Comparison of ENCODE assay signal across 8 cellular contexts in genomic region chr12:57740656-57741412, GRCh38. TPM values are rescaled to one million over a fixed set of nuclear protein-coding genes. Genes with fewer than 3 reads are reported as not detected.
DNase-seq lines count a peak whose midpoint lies in the region; ATAC-seq and TF ChIP-seq lines count a peak whose summit lies in the region.

No MANE protein-coding gene starts in this region.

- H3K27me3 ChIP-seq in brain microvascular endothelial cell (replicated peaks): peaks cover 44% of the 10 kb centered on the region

- H3K9me3 Mint-ChIP-seq in activated CD4-positive, alpha-beta T cell treated with anti-CD3 and anti-CD28 coated beads, Interleukin-2, amount 10 ng/mL, durations not matched to agents 24 days and 14 days: no peaks in the 10 kb centered on the region
- no peaks in the 10 kb centered on the region for H3K9me3 Mint-ChIP-seq in stimulated activated naive B cell treated with anti-CD40 and anti-IgM and Interleukin-4, amounts not matched to agents 10 μg/mL and 1 μg/mL and 100 μg/mL, for 72 hours

- H3K27ac Mint-ChIP-seq in activated CD4-positive, alpha-beta T cell treated with anti-CD3 and anti-CD28 coated beads, Interleukin-2, amount 10 ng/mL, durations not matched to agents 24 days and 14 days: peak overlapping the region; percentile 87
- peak overlapping the region; percentile 91 for H3K27ac Mint-ChIP-seq in stimulated activated naive B cell treated with anti-CD40 and anti-IgM and Interleukin-4, amounts not matched to agents 10 μg/mL and 1 μg/mL and 100 μg/mL, for 72 hours

- in situ Hi-C loops in brain microvascular endothelial cell (cut with HindIII; ENCODE audit: low pct_ligation_motif_present, low sequenced_read_pairs): no loop called here

- no peak overlapping the region for H3K27ac ChIP-seq in brain microvascular endothelial cell

- H3K36me3 Mint-ChIP-seq in activated CD4-positive, alpha-beta T cell treated with anti-CD3 and anti-CD28 coated beads, Interleukin-2, amount 10 ng/mL, durations not matched to agents 24 days and 14 days (ENCODE audit: low read depth): peaks cover 20% of the 10 kb centered on the region
- peaks cover 9 to 27% of the 10 kb centered on the region in 2 donors for H3K36me3 Mint-ChIP-seq in stimulated activated naive B cell treated with anti-CD40 and anti-IgM and Interleukin-4, amounts not matched to agents 10 μg/mL and 1 μg/mL and 100 μg/mL, for 72 hours

- H3K4me3 Mint-ChIP-seq in activated CD4-positive, alpha-beta T cell treated with anti-CD3 and anti-CD28 coated beads, Interleukin-2, amount 10 ng/mL, durations not matched to agents 24 days and 14 days: peak overlapping the region; percentile 90
- H3K4me3 Mint-ChIP-seq in stimulated activated naive B cell treated with anti-CD40 and anti-IgM and Interleukin-4, amounts not matched to agents 10 μg/mL and 1 μg/mL and 100 μg/mL, for 72 hours: peak overlapping the region; percentile 85 to 92

- ATAC-seq in HG03442 (IDR thresholded peaks at IDR 0.05; ENCODE audit: unreplicated experiment): peak; percentile 47
- ATAC-seq in stimulated activated naive B cell treated with anti-CD40 and anti-IgM and Interleukin-4, amounts not matched to agents 10 μg/mL and 1 μg/mL and 100 μg/mL, for 72 hours (replicated peaks): peak; percentile 41

- TF ChIP-seq CTCF in brain microvascular endothelial cell (IDR thresholded peaks at IDR 0.05; ENCODE audit: low read depth, low read length, missing control alignments): no peak

- DNase-seq in activated gamma-delta T cell treated with Interleukin-2 at 50 U/mL for 16 hours (peak; percentile 83), activated gamma-delta T cell (lab: John Stamatoyannopoulos, UW) (no peak), head of caudate nucleus (peak; percentile 50 to 93 (median 74)), brain microvascular endothelial cell (no peak), hepatic stellate cell (ENCODE audit: low spot score) (no peak)
- DNase-seq in activated CD4-positive, alpha-beta T cell treated with anti-CD3 and anti-CD28 coated beads, Interleukin-2, amount 10 ng/mL, durations not matched to agents 24 days and 14 days: peak; percentile 95
- no peak for DNase-seq in stimulated activated naive B cell treated with anti-CD40 and anti-IgM and Interleukin-4, amounts not matched to agents 10 μg/mL and 1 μg/mL and 100 μg/mL, for 72 hours

- intact Hi-C loops in activated CD4-positive, alpha-beta T cell treated with anti-CD3 and anti-CD28 coated beads, Interleukin-2, amount 10 ng/mL, durations not matched to agents 24 days and 14 days (cut with micrococcal nuclease): loop anchor here (5.0 to 10.0 kb wide), 3 partner anchors 264 to 676 kb away; partner anchors contain the start of gene ARHGAP9
- intact Hi-C loops in head of caudate nucleus (cut with DNase I): loop anchor here (10.0 kb wide), 1 partner anchor 46 kb away; the partner anchor contains the start of gene OS9

- H3K4me3 ChIP-seq in brain microvascular endothelial cell (ENCODE audit: low read depth, low read length): no peak overlapping the region

- H3K4me1 Mint-ChIP-seq in activated CD4-positive, alpha-beta T cell treated with anti-CD3 and anti-CD28 coated beads, Interleukin-2, amount 10 ng/mL, durations not matched to agents 24 days and 14 days: peaks cover 46% of the 10 kb centered on the region
- peaks cover 36 to 50% of the 10 kb centered on the region in 2 donors for H3K4me1 Mint-ChIP-seq in stimulated activated naive B cell treated with anti-CD40 and anti-IgM and Interleukin-4, amounts not matched to agents 10 μg/mL and 1 μg/mL and 100 μg/mL, for 72 hours

- peaks cover 2% of the 10 kb centered on the region for H3K36me3 ChIP-seq in brain microvascular endothelial cell (replicated peaks)

- no peaks in the 10 kb centered on the region for H3K27me3 Mint-ChIP-seq in activated CD4-positive, alpha-beta T cell treated with anti-CD3 and anti-CD28 coated beads, Interleukin-2, amount 10 ng/mL, durations not matched to agents 24 days and 14 days
- no peaks in the 10 kb centered on the region for H3K27me3 Mint-ChIP-seq in stimulated activated naive B cell treated with anti-CD40 and anti-IgM and Interleukin-4, amounts not matched to agents 10 μg/mL and 1 μg/mL and 100 μg/mL, for 72 hours

RNA-seq across cellular contexts. Expression of gene AGAP2, which starts 2.3 kb away (rescaled TPM):
- total RNA-seq in activated CD4-positive, alpha-beta T cell treated with anti-CD3 and anti-CD28 coated beads, Interleukin-2, amount 10 ng/mL, durations not matched to agents 24 days and 14 days: 27.1 and 28.2 TPM in 2 replicates

RNA-seq across cellular contexts. Expression of gene TSPAN31, which starts 4.0 kb away (rescaled TPM):
- 19.2 and 19.4 TPM in 2 replicates for total RNA-seq in activated CD4-positive, alpha-beta T cell treated with anti-CD3 and anti-CD28 coated beads, Interleukin-2, amount 10 ng/mL, durations not matched to agents 24 days and 14 days

RNA-seq across cellular contexts. Expression of gene CDK4, which starts 11.3 kb away (rescaled TPM):
- 240 and 248 TPM in 2 replicates for total RNA-seq in activated CD4-positive, alpha-beta T cell treated with anti-CD3 and anti-CD28 coated beads, Interleukin-2, amount 10 ng/mL, durations not matched to agents 24 days and 14 days

RNA-seq across cellular contexts. Expression of gene MARCHF9, which starts 14.1 kb away (rescaled TPM):
- total RNA-seq in activated CD4-positive, alpha-beta T cell treated with anti-CD3 and anti-CD28 coated beads, Interleukin-2, amount 10 ng/mL, durations not matched to agents 24 days and 14 days: 21.6 and 22.7 TPM in 2 replicates

RNA-seq across cellular contexts. Expression of gene CYP27B1, which starts 26.0 kb away (rescaled TPM):
- 12.3 and 12.7 TPM in 2 replicates for total RNA-seq in activated CD4-positive, alpha-beta T cell treated with anti-CD3 and anti-CD28 coated beads, Interleukin-2, amount 10 ng/mL, durations not matched to agents 24 days and 14 days

Comparison
In these comparisons a context has a peak if more than half of its experiments do, and no peak if none do; other contexts are left out.
1. DNase-seq: peak in activated gamma-delta T cell treated with Interleukin-2 at 50 U/mL for 16 hours (single experiment), activated CD4-positive, alpha-beta T cell treated with anti-CD3 and anti-CD28 coated beads, Interleukin-2, amount 10 ng/mL, durations not matched to agents 24 days and 14 days (single experiment) and head of caudate nucleus (42 of 42); none in activated gamma-delta T cell (single experiment), stimulated activated naive B cell treated with anti-CD40 and anti-IgM and Interleukin-4, amounts not matched to agents 10 μg/mL and 1 μg/mL and 100 μg/mL, for 72 hours (single experiment), brain microvascular endothelial cell (single experiment) and hepatic stellate cell (single experiment).